8 cellular contexts compared by ENCODE assay signal in the genomic region with DNA sequence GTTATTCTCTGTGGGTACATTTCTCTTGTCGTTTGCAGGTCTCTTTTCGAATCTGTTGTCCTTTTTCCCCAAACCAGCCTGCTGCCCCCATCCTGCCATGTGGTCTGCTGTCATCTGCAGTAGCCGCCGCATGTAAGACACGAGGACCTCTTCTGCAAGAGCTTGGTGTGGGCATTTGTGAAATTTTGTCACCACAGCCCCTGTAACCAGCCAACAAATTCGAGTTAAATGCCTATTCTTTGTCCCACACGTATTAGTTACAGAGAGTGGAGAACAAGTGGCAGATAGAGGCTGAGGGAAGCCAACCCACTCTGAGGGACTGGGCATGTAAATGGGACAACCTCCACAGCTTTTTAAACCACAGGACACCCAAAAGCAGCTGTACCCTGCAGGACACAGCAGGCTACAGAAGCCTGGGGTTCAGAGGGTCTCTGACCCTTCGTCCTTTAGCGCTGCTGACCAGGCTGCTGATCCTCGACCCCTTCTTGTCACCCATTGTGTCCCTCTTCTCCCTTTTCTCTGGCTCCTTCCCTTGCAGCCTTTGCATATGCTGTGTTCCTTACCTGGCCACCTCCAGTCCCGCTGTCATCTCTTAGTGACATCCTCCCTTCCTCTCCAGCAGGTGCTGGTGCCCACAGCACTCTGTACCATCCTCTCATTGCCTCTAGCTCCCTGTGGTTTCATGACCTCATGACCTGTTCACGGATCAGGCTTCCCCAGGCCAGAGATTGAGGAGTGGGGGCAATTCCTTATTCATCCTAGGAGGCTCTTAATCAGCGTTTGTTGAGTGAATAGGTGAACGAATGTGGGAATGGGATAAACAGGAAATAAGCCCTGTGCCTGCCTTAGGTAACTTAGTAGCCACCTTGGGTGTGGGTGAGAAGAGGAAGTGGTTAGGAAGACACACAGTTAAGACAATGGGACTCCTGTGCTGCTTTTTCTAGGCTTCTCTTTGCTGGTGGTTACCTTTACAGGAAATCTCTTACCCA. TPM values are rescaled to one million over a fixed set of nuclear protein-coding genes. Genes with fewer than 3 reads are reported as not detected.
DNase-seq lines count a peak whose midpoint lies in the region; ATAC-seq and TF ChIP-seq lines count a peak whose summit lies in the region.

No MANE protein-coding gene starts in this region.

- peak overlapping the region; percentile 59; the same call in 1 of the 2 replicates for H2BK20ac ChIP-seq in IMR-90 (ENCODE audit: low read depth, low read length)

- peaks cover 12% of the 10 kb centered on the region for H3K27me3 Mint-ChIP-seq in activated CD4-positive, alpha-beta T cell treated with anti-CD3 and anti-CD28 coated beads, Interleukin-2, amount 10 ng/mL, durations not matched to agents 24 days and 14 days

- 0 out of 2 replicates have a peak overlapping the region, but pooled peaks have one; percentile 53 for H3K14ac ChIP-seq in IMR-90 (replicated peaks; ENCODE audit: low read depth, low read length)

- TF ChIP-seq RAD21 in IMR-90 (IDR thresholded peaks at IDR 0.05; ENCODE audit: low read length) = no peak

- no peak for DNase-seq in IMR-90
- DNase-seq in activated CD4-positive, alpha-beta T cell treated with anti-CD3 and anti-CD28 coated beads, Interleukin-2, amount 10 ng/mL, durations not matched to agents 24 days and 14 days = peak; percentile 86
- DNase-seq in NCI-H2227 treated with DMSO at 0.1 percent for 48 hours (lab: John Stamatoyannopoulos, UW) = no peak
- no peak for DNase-seq in SK-N-DZ (ENCODE audit: low spot score)
- DNase-seq in left lobe of liver (ENCODE audit: low spot score) = no peak

- H3K4me3 Mint-ChIP-seq in activated CD4-positive, alpha-beta T cell treated with anti-CD3 and anti-CD28 coated beads, Interleukin-2, amount 10 ng/mL, durations not matched to agents 24 days and 14 days = peak overlapping the region; percentile 68

- peaks cover 5% of the 10 kb centered on the region; the same call in 1 of the 2 replicates for H3K9me1 ChIP-seq in IMR-90 (ENCODE audit: insufficient read depth, low read length)

- dilution Hi-C loops in IMR-90 (cut with HindIII; ENCODE audit: low sequenced_read_pairs, unreplicated experiment) = no loop called here

- H3K27me3 ChIP-seq in IMR-90 (ENCODE audit: control insufficient read depth, insufficient read depth, low read length) (no peaks in the 10 kb centered on the region), mucosa of rectum (ENCODE audit: control insufficient read depth in 2 of 2, insufficient read depth in 2 of 2, low read length in 2 of 2) (no peaks in the 10 kb centered on the region)

- H3K4me1 Mint-ChIP-seq in activated CD4-positive, alpha-beta T cell treated with anti-CD3 and anti-CD28 coated beads, Interleukin-2, amount 10 ng/mL, durations not matched to agents 24 days and 14 days = peaks cover 67% of the 10 kb centered on the region

- TF ChIP-seq POLR2A in IMR-90 (IDR thresholded peaks at IDR 0.05; ENCODE audit: low read depth, low read length) = no peak

- H4K20me1 ChIP-seq in IMR-90 (ENCODE audit: insufficient read depth, low read length) = no peaks in the 10 kb centered on the region

- H4K5ac ChIP-seq in IMR-90 (ENCODE audit: low read depth, low read length) = no peak overlapping the region

- H3K27ac ChIP-seq in IMR-90 (ENCODE audit: insufficient read depth, low read length) (no peak overlapping the region), mucosa of rectum (ENCODE audit: low read depth in 2 of 2, low read length in 2 of 2) (peak overlapping the region; percentile 91 to 92)

- no peak overlapping the region for H2BK5ac ChIP-seq in IMR-90 (ENCODE audit: low read depth, low read length, poor library complexity, severe bottlenecking)

- H4K91ac ChIP-seq in IMR-90 (ENCODE audit: insufficient read depth, low read depth, low read length) = no peak overlapping the region

- peaks cover 22 to 41% of the 10 kb centered on the region in 2 experiments; a peak in 3 of 4 replicates for H3K79me1 ChIP-seq in IMR-90 (ENCODE audit: low read depth in 1 of 2, low read length in 2 of 2)

- H3K23ac ChIP-seq in IMR-90 (ENCODE audit: low read depth, low read length) = no peak overlapping the region; the same call in 1 of the 2 replicates

- CTCF ChIA-PET in IMR-90 (lab: Yijun Ruan, JAX) = interaction anchor here (1.1 to 3.3 kb wide), 13 partner anchors 18 to 291 kb away, joined by 4 to 22 read pairs (median 7); no protein-coding TSS in a partner anchor

- H3K4ac ChIP-seq in IMR-90 (ENCODE audit: low read depth, low read length) = peak overlapping the region; percentile 30

- H3K56ac ChIP-seq in IMR-90 (ENCODE audit: extremely low read depth, insufficient read depth, low read length) = no peak overlapping the region

- intact Hi-C loops in IMR-90 (cut with micrococcal nuclease) = loop anchor here (5.0 to 10.0 kb wide), 2 partner anchors 125 to 1488 kb away; no protein-coding TSS in a partner anchor
- intact Hi-C loops in activated CD4-positive, alpha-beta T cell treated with anti-CD3 and anti-CD28 coated beads, Interleukin-2, amount 10 ng/mL, durations not matched to agents 24 days and 14 days (cut with micrococcal nuclease) = loop anchor here (1.0 to 10.0 kb wide), 8 partner anchors 20 to 888 kb away; partner anchors contain the start of genes DLX2 and DYNC1I2

- WGBS in IMR-90 (ENCODE audit: extremely low coverage in 2 of 2, insufficient read length in 1 of 2), 2 experiments = 93% methylated on average over 7 of the region's 14 CpGs; no CpG with 5 or more reads in 1 of the 2 experiments

- H3K4me2 ChIP-seq in IMR-90 (ENCODE audit: low read depth, low read length) = no peak overlapping the region

- H3K36me3 ChIP-seq in IMR-90 (ENCODE audit: control insufficient read depth, insufficient read depth, low read length) (no peaks in the 10 kb centered on the region), mucosa of rectum (ENCODE audit: control insufficient read depth in 2 of 2, insufficient read depth in 2 of 2, low read length in 2 of 2) (peaks cover 6 to 9% of the 10 kb centered on the region in 2 donors)

- ATAC-seq in GM19043 (IDR thresholded peaks at IDR 0.05; ENCODE audit: low read depth, unreplicated experiment) = peak; percentile 76
- no peak for ATAC-seq in IMR-90 (ENCODE audit: low read depth)
- no peak for ATAC-seq in GM19395 (IDR thresholded peaks at IDR 0.05; ENCODE audit: unreplicated experiment)
- no peak for ATAC-seq in left lobe of liver

- no peak for TF ChIP-seq CTCF in IMR-90 (conservative IDR thresholded peaks at IDR 0.05; ENCODE audit: low read depth, low read length)

- H3K4me1 ChIP-seq in IMR-90 (ENCODE audit: control insufficient read depth, insufficient read depth, low read length) (peaks cover 6% of the 10 kb centered on the region), mucosa of rectum (ENCODE audit: control insufficient read depth in 2 of 2, insufficient read depth in 2 of 2, low read length in 2 of 2) (peaks cover 52 to 66% of the 10 kb centered on the region in 2 donors)

- peak overlapping the region; percentile 39; the same call in 1 of the 2 replicates for H2BK120ac ChIP-seq in IMR-90 (ENCODE audit: low read depth, low read length)

- H2BK15ac ChIP-seq in IMR-90 (ENCODE audit: low read depth, low read length) = peak overlapping the region; percentile 21; the same call in 1 of the 3 replicates

- BruUV-seq in IMR-90 (replicated peaks; lab: Mats Ljungman, UMichigan) = no TSS peak

- no peaks in the 10 kb centered on the region for H3K9me3 ChIP-seq in IMR-90 (ENCODE audit: control insufficient read depth, insufficient read depth, low read length)
- no peaks in the 10 kb centered on the region for H3K9me3 ChIP-seq in mucosa of rectum (ENCODE audit: control insufficient read depth in 2 of 2, low read length in 2 of 2)

- H2AK5ac ChIP-seq in IMR-90 (ENCODE audit: low read depth, low read length) = peak overlapping the region; percentile 79

- H3K4me3 ChIP-seq in IMR-90 (ENCODE audit: insufficient read depth, low read depth, low read length) (no peak overlapping the region), mucosa of rectum (ENCODE audit: low read length in 2 of 2) (peak overlapping the region; percentile 22 to 62)

- H3K9ac ChIP-seq in IMR-90 (ENCODE audit: low read depth, low read length) (no peak overlapping the region), mucosa of rectum (ENCODE audit: low read depth in 1 of 2, low read length in 2 of 2) (peak overlapping the region; percentile 53 to 69)

- peak overlapping the region; percentile 50 for H3K27ac Mint-ChIP-seq in activated CD4-positive, alpha-beta T cell treated with anti-CD3 and anti-CD28 coated beads, Interleukin-2, amount 10 ng/mL, durations not matched to agents 24 days and 14 days

- H3K36me3 Mint-ChIP-seq in activated CD4-positive, alpha-beta T cell treated with anti-CD3 and anti-CD28 coated beads, Interleukin-2, amount 10 ng/mL, durations not matched to agents 24 days and 14 days (ENCODE audit: low read depth) = peaks cover 7% of the 10 kb centered on the region

- no peak overlapping the region for H2AK9ac ChIP-seq in IMR-90 (replicated peaks; ENCODE audit: low read depth, low read length, poor library complexity)

- peak overlapping the region; percentile 75 for H2AFZ ChIP-seq in IMR-90 (replicated peaks; ENCODE audit: low read length, poor library complexity)

- H3K9me3 Mint-ChIP-seq in activated CD4-positive, alpha-beta T cell treated with anti-CD3 and anti-CD28 coated beads, Interleukin-2, amount 10 ng/mL, durations not matched to agents 24 days and 14 days = no peaks in the 10 kb centered on the region

- POLR2A ChIA-PET in IMR-90 (lab: Charles Lee; ENCODE audit: unreplicated experiment) = no interaction called here

- no peak overlapping the region for H3K18ac ChIP-seq in IMR-90 (ENCODE audit: low read depth, low read length)

- in situ Hi-C loops in IMR-90 (cut with MboI; ENCODE audit: low sequenced_read_pairs) = loop anchor here (5.0 to 25.0 kb wide), 4 partner anchors 290 to 888 kb away; no protein-coding TSS in a partner anchor

- no peak overlapping the region for H4K8ac ChIP-seq in IMR-90 (ENCODE audit: low read depth in 2 of 2, low read length in 2 of 2)

TF ChIP-seq in IMR-90, 13 proteins besides CTCF, POLR2A, EP300 and RAD21:
- TF ChIP-seq NFE2L2 (IDR thresholded peaks at IDR 0.05; ENCODE audit: low read depth, low read length) (no peak), SMC3 (IDR thresholded peaks at IDR 0.05; ENCODE audit: low read depth, low read length) (no peak), CEBPB (IDR thresholded peaks at IDR 0.05; ENCODE audit: low read depth, low read length) (no peak), FOS (IDR thresholded peaks at IDR 0.05; ENCODE audit: low read depth, low read length) (no peak), CHD1 (IDR thresholded peaks at IDR 0.05; ENCODE audit: low read depth, low read length) (no peak)
TF ChIP-seq in IMR-90: peak in this region for 0.

RNA-seq across cellular contexts. Expression of gene ITGA6, which starts 35.3 kb away (rescaled TPM):
- 43.9 and 88.3 TPM in 2 replicates for total RNA-seq in IMR-90 (2012; rRNA removed)
- 10.7 and 12.5 TPM in 2 replicates for polyA plus RNA-seq in IMR-90 (2012; rRNA removed)
- 2.7 and 5.4 TPM in 2 replicates for polyA plus RNA-seq in IMR-90 (2012; cell fraction: cytosol; rRNA removed)
- 3.5 and 9.3 TPM in 2 replicates for polyA plus RNA-seq in IMR-90 (2012; cell fraction: nucleus; rRNA removed; ENCODE audit: low replicate concordance)
- total RNA-seq in activated CD4-positive, alpha-beta T cell treated with anti-CD3 and anti-CD28 coated beads, Interleukin-2, amount 10 ng/mL, durations not matched to agents 24 days and 14 days = 0.68 and 0.85 TPM in 2 replicates
- polyA plus RNA-seq in SK-N-DZ (2014; cell fraction: cytosol; rRNA removed) = 0.03 and 0.18 TPM in 2 replicates
- polyA plus RNA-seq in SK-N-DZ (2014; cell fraction: nucleus; rRNA removed) = 0.28 and 0.31 TPM in 2 replicates
- 13.5 TPM for total RNA-seq in left lobe of liver
